In the genomic region with DNA sequence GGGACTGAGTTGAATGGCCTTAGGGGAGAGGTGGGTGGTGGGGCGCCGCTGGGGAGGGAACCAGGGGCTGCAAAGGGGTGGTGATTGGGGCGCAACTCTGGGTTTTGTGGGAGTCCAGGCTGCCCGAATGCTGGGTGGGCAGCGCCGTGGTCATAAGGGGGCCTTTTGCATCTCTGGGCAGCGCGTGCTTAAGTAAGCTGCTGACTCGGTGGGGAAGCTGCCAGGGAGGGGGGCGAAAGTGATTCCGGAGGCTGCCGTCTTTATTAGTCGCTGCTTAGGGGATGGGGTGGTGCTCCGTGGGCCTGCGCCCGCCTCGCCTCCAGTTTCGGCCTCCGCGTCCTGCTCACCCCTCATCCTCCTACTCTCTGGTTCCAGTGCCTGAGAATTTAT, we compare ENCODE assay signal across 1 cellular context.
TF ChIP-seq lines count a peak whose summit lies in the region.

No MANE protein-coding gene starts in this region.

TF ChIP-seq in GM23338, 12 proteins besides CTCF, POLR2A, EP300 and RAD21 (continued from another document):
- TF ChIP-seq, protein P1, sequence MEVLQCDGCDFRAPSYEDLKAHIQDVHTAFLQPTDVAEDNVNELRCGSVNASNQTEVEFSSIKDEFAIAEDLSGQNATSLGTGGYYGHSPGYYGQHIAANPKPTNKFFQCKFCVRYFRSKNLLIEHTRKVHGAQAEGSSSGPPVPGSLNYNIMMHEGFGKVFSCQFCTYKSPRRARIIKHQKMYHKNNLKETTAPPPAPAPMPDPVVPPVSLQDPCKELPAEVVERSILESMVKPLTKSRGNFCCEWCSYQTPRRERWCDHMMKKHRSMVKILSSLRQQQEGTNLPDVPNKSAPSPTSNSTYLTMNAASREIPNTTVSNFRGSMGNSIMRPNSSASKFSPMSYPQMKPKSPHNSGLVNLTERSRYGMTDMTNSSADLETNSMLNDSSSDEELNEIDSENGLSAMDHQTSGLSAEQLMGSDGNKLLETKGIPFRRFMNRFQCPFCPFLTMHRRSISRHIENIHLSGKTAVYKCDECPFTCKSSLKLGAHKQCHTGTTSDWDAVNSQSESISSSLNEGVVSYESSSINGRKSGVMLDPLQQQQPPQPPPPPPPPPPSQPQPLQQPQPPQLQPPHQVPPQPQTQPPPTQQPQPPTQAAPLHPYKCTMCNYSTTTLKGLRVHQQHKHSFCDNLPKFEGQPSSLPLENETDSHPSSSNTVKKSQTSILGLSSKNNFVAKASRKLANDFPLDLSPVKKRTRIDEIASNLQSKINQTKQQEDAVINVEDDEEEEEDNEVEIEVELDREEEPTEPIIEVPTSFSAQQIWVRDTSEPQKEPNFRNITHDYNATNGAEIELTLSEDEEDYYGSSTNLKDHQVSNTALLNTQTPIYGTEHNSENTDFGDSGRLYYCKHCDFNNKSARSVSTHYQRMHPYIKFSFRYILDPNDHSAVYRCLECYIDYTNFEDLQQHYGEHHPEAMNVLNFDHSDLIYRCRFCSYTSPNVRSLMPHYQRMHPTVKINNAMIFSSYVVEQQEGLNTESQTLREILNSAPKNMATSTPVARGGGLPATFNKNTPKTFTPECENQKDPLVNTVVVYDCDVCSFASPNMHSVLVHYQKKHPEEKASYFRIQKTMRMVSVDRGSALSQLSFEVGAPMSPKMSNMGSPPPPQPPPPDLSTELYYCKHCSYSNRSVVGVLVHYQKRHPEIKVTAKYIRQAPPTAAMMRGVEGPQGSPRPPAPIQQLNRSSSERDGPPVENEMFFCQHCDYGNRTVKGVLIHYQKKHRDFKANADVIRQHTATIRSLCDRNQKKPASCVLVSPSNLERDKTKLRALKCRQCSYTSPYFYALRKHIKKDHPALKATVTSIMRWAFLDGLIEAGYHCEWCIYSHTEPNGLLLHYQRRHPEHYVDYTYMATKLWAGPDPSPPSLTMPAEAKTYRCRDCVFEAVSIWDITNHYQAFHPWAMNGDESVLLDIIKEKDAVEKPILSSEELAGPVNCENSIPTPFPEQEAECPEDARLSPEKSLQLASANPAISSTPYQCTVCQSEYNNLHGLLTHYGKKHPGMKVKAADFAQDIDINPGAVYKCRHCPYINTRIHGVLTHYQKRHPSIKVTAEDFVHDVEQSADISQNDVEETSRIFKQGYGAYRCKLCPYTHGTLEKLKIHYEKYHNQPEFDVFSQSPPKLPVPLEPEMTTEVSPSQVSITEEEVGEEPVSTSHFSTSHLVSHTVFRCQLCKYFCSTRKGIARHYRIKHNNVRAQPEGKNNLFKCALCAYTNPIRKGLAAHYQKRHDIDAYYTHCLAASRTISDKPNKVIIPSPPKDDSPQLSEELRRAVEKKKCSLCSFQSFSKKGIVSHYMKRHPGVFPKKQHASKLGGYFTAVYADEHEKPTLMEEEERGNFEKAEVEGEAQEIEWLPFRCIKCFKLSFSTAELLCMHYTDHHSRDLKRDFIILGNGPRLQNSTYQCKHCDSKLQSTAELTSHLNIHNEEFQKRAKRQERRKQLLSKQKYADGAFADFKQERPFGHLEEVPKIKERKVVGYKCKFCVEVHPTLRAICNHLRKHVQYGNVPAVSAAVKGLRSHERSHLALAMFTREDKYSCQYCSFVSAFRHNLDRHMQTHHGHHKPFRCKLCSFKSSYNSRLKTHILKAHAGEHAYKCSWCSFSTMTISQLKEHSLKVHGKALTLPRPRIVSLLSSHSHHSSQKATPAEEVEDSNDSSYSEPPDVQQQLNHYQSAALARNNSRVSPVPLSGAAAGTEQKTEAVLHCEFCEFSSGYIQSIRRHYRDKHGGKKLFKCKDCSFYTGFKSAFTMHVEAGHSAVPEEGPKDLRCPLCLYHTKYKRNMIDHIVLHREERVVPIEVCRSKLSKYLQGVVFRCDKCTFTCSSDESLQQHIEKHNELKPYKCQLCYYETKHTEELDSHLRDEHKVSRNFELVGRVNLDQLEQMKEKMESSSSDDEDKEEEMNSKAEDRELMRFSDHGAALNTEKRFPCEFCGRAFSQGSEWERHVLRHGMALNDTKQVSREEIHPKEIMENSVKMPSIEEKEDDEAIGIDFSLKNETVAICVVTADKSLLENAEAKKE (CRISPR knock-in tag; IDR thresholded peaks at IDR 0.05) = no peak
- TF ChIP-seq ZNF331 (CRISPR knock-in tag; IDR thresholded peaks at IDR 0.05; ENCODE audit: low read depth) (no peak), EZH2phosphoT487 (IDR thresholded peaks at IDR 0.05; ENCODE audit: unreplicated experiment) (no peak), CREB1 (CRISPR knock-in tag; IDR thresholded peaks at IDR 0.05; ENCODE audit: low read depth) (no peak), STAT1 (IDR thresholded peaks at IDR 0.05; ENCODE audit: unreplicated experiment) (no peak), NANOG (IDR thresholded peaks at IDR 0.05; ENCODE audit: borderline replicate concordance) (no peak), ZNF114 (CRISPR knock-in tag; IDR thresholded peaks at IDR 0.05) (no peak), EZH2 (IDR thresholded peaks at IDR 0.05; ENCODE audit: low read depth, unreplicated experiment) (no peak)
- TF ChIP-seq, protein P2, sequence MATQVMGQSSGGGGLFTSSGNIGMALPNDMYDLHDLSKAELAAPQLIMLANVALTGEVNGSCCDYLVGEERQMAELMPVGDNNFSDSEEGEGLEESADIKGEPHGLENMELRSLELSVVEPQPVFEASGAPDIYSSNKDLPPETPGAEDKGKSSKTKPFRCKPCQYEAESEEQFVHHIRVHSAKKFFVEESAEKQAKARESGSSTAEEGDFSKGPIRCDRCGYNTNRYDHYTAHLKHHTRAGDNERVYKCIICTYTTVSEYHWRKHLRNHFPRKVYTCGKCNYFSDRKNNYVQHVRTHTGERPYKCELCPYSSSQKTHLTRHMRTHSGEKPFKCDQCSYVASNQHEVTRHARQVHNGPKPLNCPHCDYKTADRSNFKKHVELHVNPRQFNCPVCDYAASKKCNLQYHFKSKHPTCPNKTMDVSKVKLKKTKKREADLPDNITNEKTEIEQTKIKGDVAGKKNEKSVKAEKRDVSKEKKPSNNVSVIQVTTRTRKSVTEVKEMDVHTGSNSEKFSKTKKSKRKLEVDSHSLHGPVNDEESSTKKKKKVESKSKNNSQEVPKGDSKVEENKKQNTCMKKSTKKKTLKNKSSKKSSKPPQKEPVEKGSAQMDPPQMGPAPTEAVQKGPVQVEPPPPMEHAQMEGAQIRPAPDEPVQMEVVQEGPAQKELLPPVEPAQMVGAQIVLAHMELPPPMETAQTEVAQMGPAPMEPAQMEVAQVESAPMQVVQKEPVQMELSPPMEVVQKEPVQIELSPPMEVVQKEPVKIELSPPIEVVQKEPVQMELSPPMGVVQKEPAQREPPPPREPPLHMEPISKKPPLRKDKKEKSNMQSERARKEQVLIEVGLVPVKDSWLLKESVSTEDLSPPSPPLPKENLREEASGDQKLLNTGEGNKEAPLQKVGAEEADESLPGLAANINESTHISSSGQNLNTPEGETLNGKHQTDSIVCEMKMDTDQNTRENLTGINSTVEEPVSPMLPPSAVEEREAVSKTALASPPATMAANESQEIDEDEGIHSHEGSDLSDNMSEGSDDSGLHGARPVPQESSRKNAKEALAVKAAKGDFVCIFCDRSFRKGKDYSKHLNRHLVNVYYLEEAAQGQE (IDR thresholded peaks at IDR 0.05; ENCODE audit: unreplicated experiment) = no peak
TF ChIP-seq in GM23338: peak in this region for 0.
